In the genomic region with DNA sequence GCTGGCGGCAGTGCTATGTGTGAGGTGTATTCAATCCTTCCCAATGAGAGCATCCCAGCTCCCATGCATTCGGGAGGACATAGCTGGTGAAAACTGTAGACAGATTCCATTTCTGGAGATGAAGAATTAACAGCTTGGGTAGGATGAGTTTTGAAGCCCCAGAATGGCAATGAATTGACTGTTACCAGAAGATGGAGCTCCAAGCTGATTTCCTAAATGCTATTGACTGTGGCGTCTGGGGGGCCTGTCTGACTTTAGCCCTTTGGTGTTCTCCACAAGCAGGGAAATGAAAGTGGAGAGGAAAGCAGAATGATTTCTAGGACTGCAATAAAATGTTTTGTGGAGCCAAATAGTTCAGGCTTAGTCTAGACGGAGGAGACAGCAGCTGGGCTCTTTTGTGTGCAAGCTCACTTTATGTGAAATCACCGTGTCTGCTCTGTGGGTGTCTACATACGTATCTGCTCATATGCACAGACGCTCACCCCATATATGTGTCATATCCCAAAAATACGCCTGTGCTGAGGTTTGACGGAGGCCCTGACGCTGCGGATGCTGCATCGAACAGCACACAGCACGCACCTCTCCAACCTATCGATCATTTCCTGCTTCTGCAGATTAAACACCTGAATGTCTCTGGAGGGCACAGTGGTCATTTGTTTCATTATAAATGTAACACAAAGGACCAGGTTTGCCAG, we compare ENCODE assay signal across 10 cellular contexts.
DNase-seq lines count a peak whose midpoint lies in the region; ATAC-seq, FAIRE-seq and TF ChIP-seq lines count a peak whose summit lies in the region.
"Had no signal": no experiment of that assay in that cellular context is flagged by ENCODE, and none has a peak within 500 bp of the region (broad histone marks: within the 10 kb centered on the region; RNA-seq: fewer than 3 reads in every experiment).

No MANE protein-coding gene starts in this region.

- H3K9me3 ChIP-seq in esophagus squamous epithelium = no peaks in the 10 kb centered on the region

- no peaks in the 10 kb centered on the region for H3K36me3 ChIP-seq in esophagus squamous epithelium

- H3K36me3 Mint-ChIP-seq in neural crest cell (ENCODE audit: low read depth) = no peaks in the 10 kb centered on the region

- peak; percentile 6 for FAIRE-seq in D721Med (lab: Jason Lieb, UNC)

- no peak for ATAC-seq in GM21367 (IDR thresholded peaks at IDR 0.05; ENCODE audit: unreplicated experiment)

- peaks cover 0 to 17% (median 6%) of the 10 kb centered on the region in 3 donors for H3K4me1 ChIP-seq in esophagus squamous epithelium

- TF ChIP-seq CTCF in D721Med (IDR thresholded peaks at IDR 0.05; ENCODE audit: insufficient read depth, missing control alignments) = peak; percentile 52
- TF ChIP-seq CTCF in LNCAP (IDR thresholded peaks at IDR 0.05) = peak; percentile 31; the same call in 1 of the 2 replicates
- TF ChIP-seq CTCF in neural crest cell (conservative IDR thresholded peaks at IDR 0.05) = peak; percentile 32
- peak in 1 of 6 experiments; percentile 4 for TF ChIP-seq CTCF in esophagus squamous epithelium (IDR thresholded peaks at IDR 0.05)

- H3K4me1 Mint-ChIP-seq in neural crest cell = no peaks in the 10 kb centered on the region

- H3K4me3 ChIP-seq in esophagus squamous epithelium = no peak overlapping the region

- WGBS in esophagus squamous epithelium, 2 donors = 69 to 72% methylated on average over 13 to 14 of the region's 14 CpGs

- DNase-seq in D721Med (ENCODE audit: insufficient read length, low spot score) (no peak), dermis microvascular lymphatic vessel endothelial cell (ENCODE audit: low read depth in 2 of 2) (peak; percentile 14 to 40), neural crest cell (ENCODE audit: low read depth, low spot score) (no peak), esophagus squamous epithelium (lab: John Stamatoyannopoulos, UW) (no peak)
- no peak for DNase-seq in NK-92 treated with Interleukin-12 subunit alpha and Interleukin-12 subunit beta, amount 100 ng/mL, for 24 hours (lab: John Stamatoyannopoulos, UW)
- DNase-seq: activated T-cell treated with anti-CD3 and anti-CD28 coated beads, Interleukin-2, amount 50 U/mL, for 24 hours; T1000 had no signal

- intact Hi-C loops in esophagus squamous epithelium (cut with DNase I) = no loop called here

- H3K9me3 Mint-ChIP-seq in neural crest cell = no peaks in the 10 kb centered on the region
- H3K9me3 Mint-ChIP-seq: activated T-cell treated with anti-CD3 and anti-CD28 coated beads, Interleukin-2, amount 50 U/mL, for 24 hours; dendritic cell treated with granulocyte-macrophage colony-stimulating factor and Interleukin-4, amounts not matched to agents 40 ng/mL and 50 ng/mL, for 4 days had no signal

- H3K27me3 Mint-ChIP-seq in neural crest cell (ENCODE audit: low read depth) = no peaks in the 10 kb centered on the region
- H3K27me3 Mint-ChIP-seq: activated T-cell treated with anti-CD3 and anti-CD28 coated beads, Interleukin-2, amount 50 U/mL, for 24 hours had no signal

- peaks cover 0 to 13% (median 0%) of the 10 kb centered on the region in 4 donors for H3K27me3 ChIP-seq in esophagus squamous epithelium

- H3K27ac Mint-ChIP-seq in neural crest cell (ENCODE audit: unreplicated experiment) = no peak overlapping the region
- H3K27ac Mint-ChIP-seq: activated T-cell treated with anti-CD3 and anti-CD28 coated beads, Interleukin-2, amount 50 U/mL, for 24 hours; dendritic cell treated with granulocyte-macrophage colony-stimulating factor and Interleukin-4, amounts not matched to agents 40 ng/mL and 50 ng/mL, for 4 days had no signal

- no peak for TF ChIP-seq POLR2A in esophagus squamous epithelium (IDR thresholded peaks at IDR 0.05)

- no peak overlapping the region for H3K4me3 Mint-ChIP-seq in neural crest cell
- H3K4me3 Mint-ChIP-seq: activated T-cell treated with anti-CD3 and anti-CD28 coated beads, Interleukin-2, amount 50 U/mL, for 24 hours; dendritic cell treated with granulocyte-macrophage colony-stimulating factor and Interleukin-4, amounts not matched to agents 40 ng/mL and 50 ng/mL, for 4 days had no signal

- no peak overlapping the region for H3K27ac ChIP-seq in esophagus squamous epithelium

Comparison
In these comparisons a context has a peak if more than half of its experiments do, and no peak if none do; other contexts are left out.
1. DNase-seq: peak in dermis microvascular lymphatic vessel endothelial cell (2 of 2); none in D721Med (single experiment), neural crest cell (single experiment), esophagus squamous epithelium (single experiment) and NK-92 treated with Interleukin-12 subunit alpha and Interleukin-12 subunit beta, amount 100 ng/mL, for 24 hours (single experiment).